1 cellular context compared by ENCODE assay signal in genomic region chr2:37637122-37637875, GRCh38.
TF ChIP-seq lines count a peak whose summit lies in the region.

No MANE protein-coding gene starts in this region.

TF ChIP-seq in SK-N-SH treated with all-trans-retinoic acid at 6 μM for 48 hours, 23 proteins besides CTCF, POLR2A, EP300 and RAD21 (continued from another document):
- no peak for TF ChIP-seq POU6F1 (CRISPR knock-in tag; IDR thresholded peaks at IDR 0.05; ENCODE audit: borderline replicate concordance, low read depth)
- no peak for TF ChIP-seq PPARA (CRISPR knock-in tag; IDR thresholded peaks at IDR 0.05; ENCODE audit: borderline replicate concordance)
- no peak for TF ChIP-seq TOX (CRISPR knock-in tag; IDR thresholded peaks at IDR 0.05; ENCODE audit: borderline replicate concordance)
- TF ChIP-seq RARB (CRISPR knock-in tag; IDR thresholded peaks at IDR 0.05): no peak
- TF ChIP-seq ZC3H10 (CRISPR knock-in tag; IDR thresholded peaks at IDR 0.05): no peak
- no peak for TF ChIP-seq ZNF8 (CRISPR knock-in tag; IDR thresholded peaks at IDR 0.05)
